Comparison of ENCODE assay signal across 13 cellular contexts in the genomic region with DNA sequence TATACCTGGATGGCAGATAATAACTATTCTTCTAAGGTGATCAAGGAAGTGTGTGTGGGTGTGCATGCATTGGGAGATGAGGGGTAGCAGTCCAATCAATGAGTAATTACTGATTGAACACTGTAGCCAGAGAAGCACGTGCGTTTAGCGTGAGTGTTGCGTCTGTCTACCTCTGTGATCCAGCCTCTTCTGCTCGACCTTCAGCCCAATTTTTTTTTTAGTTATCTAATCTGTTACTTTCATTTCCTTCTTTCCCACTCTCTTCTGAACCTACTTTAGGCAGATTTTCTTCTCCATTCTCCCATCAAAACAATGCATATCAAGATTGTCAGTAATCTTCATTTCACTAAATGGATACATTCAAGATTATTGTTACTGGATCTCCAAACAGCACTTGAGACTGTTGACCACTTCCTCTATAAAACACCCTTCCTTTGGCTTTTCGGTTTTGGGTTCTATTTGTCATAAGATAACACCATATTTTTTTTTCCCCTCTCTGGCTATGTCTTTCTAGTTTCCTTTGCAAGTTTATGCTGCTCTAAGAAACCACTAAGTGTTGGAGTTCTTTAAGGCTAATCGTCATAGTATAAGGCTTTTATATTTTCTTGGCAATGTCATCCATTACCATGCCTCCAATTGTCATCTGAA. TPM values are rescaled to one million over a fixed set of nuclear protein-coding genes. Genes with fewer than 3 reads are reported as not detected.
A peak's percentile ranks its signal among the peaks of the same experiment; 100 is the strongest.
DNase-seq lines count a peak whose midpoint lies in the region; ATAC-seq, FAIRE-seq and TF ChIP-seq lines count a peak whose summit lies in the region.
"Had no signal": no experiment of that assay in that cellular context is flagged by ENCODE, and none has a peak within 500 bp of the region (broad histone marks: within the 10 kb centered on the region; RNA-seq: fewer than 3 reads in every experiment).

No MANE protein-coding gene starts in this region.

- no peak overlapping the region for H3K27ac Mint-ChIP-seq in activated naive CD4-positive, alpha-beta T cell treated with anti-CD3 and anti-CD28 coated beads, Interleukin-2, amount 50 U/mL, for 72 hours
- H3K27ac Mint-ChIP-seq in stimulated activated naive CD8-positive, alpha-beta T cell treated with anti-CD3 and anti-CD28 coated beads, Interleukin-15, amount 100 ng/mL, for 72 hours, result no peak overlapping the region
- H3K27ac Mint-ChIP-seq in activated CD4-positive, alpha-beta memory T cell treated with anti-CD3 and anti-CD28 coated beads, Interleukin-2, amount 10 ng/mL, durations not matched to agents 7 days and 5 days, result no peak overlapping the region
- H3K27ac Mint-ChIP-seq: T-helper 1 cell treated with Interleukin-12 subunit alpha and Interleukin-12 subunit beta and Interleukin-4 antibody, amounts not matched to agents 30 μg/mL and 1 μg/mL, for 36 hours had no signal

- POLR2A ChIA-PET in activated CD4-positive, alpha-beta memory T cell treated with anti-CD3 and anti-CD28 coated beads, Interleukin-2, amount 10 ng/mL, durations not matched to agents 7 days and 5 days (lab: Charles Lee), result no interaction called here

- peak; percentile 75 to 78 for ATAC-seq in activated naive CD4-positive, alpha-beta T cell treated with anti-CD3 and anti-CD28 coated beads, Interleukin-2, amount 50 U/mL, for 72 hours
- ATAC-seq in HG02938 (IDR thresholded peaks at IDR 0.05; ENCODE audit: unreplicated experiment), result peak; percentile 93
- ATAC-seq in stimulated activated naive CD8-positive, alpha-beta T cell treated with anti-CD3 and anti-CD28 coated beads, Interleukin-15, amount 100 ng/mL, for 72 hours, result peak; percentile 91

- no peak overlapping the region for H3K4me3 ChIP-seq in NB4 (ENCODE audit: low read depth, low read length)
- H3K4me3 ChIP-seq: adrenal gland had no signal

- H3K9me3 Mint-ChIP-seq in activated naive CD4-positive, alpha-beta T cell treated with anti-CD3 and anti-CD28 coated beads, Interleukin-2, amount 50 U/mL, for 72 hours, result peaks cover 0 to 4% of the 10 kb centered on the region in 2 donors
- H3K9me3 Mint-ChIP-seq in stimulated activated naive CD8-positive, alpha-beta T cell treated with anti-CD3 and anti-CD28 coated beads, Interleukin-15, amount 100 ng/mL, for 72 hours, result peaks cover 0 to 5% of the 10 kb centered on the region in 2 donors
- no peaks in the 10 kb centered on the region for H3K9me3 Mint-ChIP-seq in activated CD4-positive, alpha-beta memory T cell treated with anti-CD3 and anti-CD28 coated beads, Interleukin-2, amount 10 ng/mL, durations not matched to agents 7 days and 5 days
- H3K9me3 Mint-ChIP-seq: T-helper 1 cell treated with Interleukin-12 subunit alpha and Interleukin-12 subunit beta and Interleukin-4 antibody, amounts not matched to agents 30 μg/mL and 1 μg/mL, for 36 hours had no signal

- peaks cover 9% of the 10 kb centered on the region for H3K4me1 Mint-ChIP-seq in stimulated activated naive CD8-positive, alpha-beta T cell treated with anti-CD3 and anti-CD28 coated beads, Interleukin-15, amount 100 ng/mL, for 72 hours
- H3K4me1 Mint-ChIP-seq in activated CD4-positive, alpha-beta memory T cell treated with anti-CD3 and anti-CD28 coated beads, Interleukin-2, amount 10 ng/mL, durations not matched to agents 7 days and 5 days, result peaks cover 18% of the 10 kb centered on the region

- no peak overlapping the region for H3K4me3 Mint-ChIP-seq in stimulated activated naive CD8-positive, alpha-beta T cell treated with anti-CD3 and anti-CD28 coated beads, Interleukin-15, amount 100 ng/mL, for 72 hours
- H3K4me3 Mint-ChIP-seq in activated CD4-positive, alpha-beta memory T cell treated with anti-CD3 and anti-CD28 coated beads, Interleukin-2, amount 10 ng/mL, durations not matched to agents 7 days and 5 days, result no peak overlapping the region
- H3K4me3 Mint-ChIP-seq: T-helper 1 cell treated with Interleukin-12 subunit alpha and Interleukin-12 subunit beta and Interleukin-4 antibody, amounts not matched to agents 30 μg/mL and 1 μg/mL, for 36 hours had no signal

- CTCF ChIA-PET in activated CD4-positive, alpha-beta memory T cell treated with anti-CD3 and anti-CD28 coated beads, Interleukin-2, amount 10 ng/mL, durations not matched to agents 7 days and 5 days (lab: Charles Lee), result no interaction called here

- TF ChIP-seq POLR2A in NB4 (IDR thresholded peaks at IDR 0.05; ENCODE audit: extremely low read depth, insufficient read length), result no peak

- FAIRE-seq in HTR-8/SVneo (lab: Jason Lieb, UNC), result no peak

- TF ChIP-seq CTCF in NB4 (IDR thresholded peaks at IDR 0.05; ENCODE audit: low read depth, low read length), result no peak

- DNase-seq in activated naive CD4-positive, alpha-beta T cell treated with anti-CD3 and anti-CD28 coated beads, Interleukin-2, amount 50 U/mL, for 72 hours (ENCODE audit: low spot score in 2 of 2), result no peak
- no peak for DNase-seq in activated naive CD4-positive, alpha-beta T cell treated with anti-CD3 and anti-CD28 coated beads, Interleukin-2, amount 50 U/mL, for 16 hours
- DNase-seq in NB4 (ENCODE audit: low read depth) (peak; percentile 83), HTR-8/SVneo (ENCODE audit: insufficient read length, low spot score) (no peak)
- DNase-seq in stimulated activated naive CD8-positive, alpha-beta T cell treated with anti-CD3 and anti-CD28 coated beads, Interleukin-15, amount 100 ng/mL, for 72 hours, result no peak
- DNase-seq in activated CD4-positive, alpha-beta T cell treated with anti-CD3 and anti-CD28 coated beads for 48 hours, result no peak
- no peak for DNase-seq in activated CD4-positive, alpha-beta memory T cell treated with anti-CD3 and anti-CD28 coated beads, Interleukin-2, amount 10 ng/mL, durations not matched to agents 7 days and 5 days
- DNase-seq: ACHN; NCI-H1417 treated with DMSO at 0.1 percent for 48 hours; stimulated activated CD4-positive, alpha-beta T cell treated with anti-CD3 and anti-CD28 coated beads, Interleukin-1b, Interleukin-23, amount 100 ng/mL, for 48 hours had no signal

- peaks cover 0 to 5% of the 10 kb centered on the region in 2 donors for H3K36me3 Mint-ChIP-seq in activated naive CD4-positive, alpha-beta T cell treated with anti-CD3 and anti-CD28 coated beads, Interleukin-2, amount 50 U/mL, for 72 hours
- H3K36me3 Mint-ChIP-seq in activated CD4-positive, alpha-beta memory T cell treated with anti-CD3 and anti-CD28 coated beads, Interleukin-2, amount 10 ng/mL, durations not matched to agents 7 days and 5 days (ENCODE audit: low read depth), result peaks cover 11% of the 10 kb centered on the region

- H3K27me3 Mint-ChIP-seq in stimulated activated naive CD8-positive, alpha-beta T cell treated with anti-CD3 and anti-CD28 coated beads, Interleukin-15, amount 100 ng/mL, for 72 hours, result no peaks in the 10 kb centered on the region
- no peaks in the 10 kb centered on the region for H3K27me3 Mint-ChIP-seq in activated CD4-positive, alpha-beta memory T cell treated with anti-CD3 and anti-CD28 coated beads, Interleukin-2, amount 10 ng/mL, durations not matched to agents 7 days and 5 days

RNA-seq across cellular contexts. Expression of a gene that starts 41.0 kb away (rescaled TPM):
- 10 to 100 TPM; 31.4 to 48.2 TPM for total RNA-seq in activated naive CD4-positive, alpha-beta T cell treated with anti-CD3 and anti-CD28 coated beads, Interleukin-2, amount 50 U/mL, for 72 hours
- total RNA-seq in activated CD4-positive, alpha-beta memory T cell treated with anti-CD3 and anti-CD28 coated beads, Interleukin-2, amount 10 ng/mL, durations not matched to agents 7 days and 5 days, result 10 to 100 TPM; 46.7 to 48.7 TPM
